ENCODE assay signal across 9 cellular contexts in genomic region chr10:46265566-46265965, GRCh38. TPM values are rescaled to one million over a fixed set of nuclear protein-coding genes. Genes with fewer than 3 reads are reported as not detected.
"Had no signal": no experiment of that assay in that cellular context is flagged by ENCODE, and none has a peak within 500 bp of the region (broad histone marks: within the 10 kb centered on the region; RNA-seq: fewer than 3 reads in every experiment).

No MANE protein-coding gene starts in this region.

RNA-seq across cellular contexts. Expression of gene ANTXRL, which starts 21.2 kb away (rescaled TPM):
- total RNA-seq: activated CD8-positive, alpha-beta memory T cell treated with anti-CD3 and anti-CD28 coated beads, Interleukin-2, amount 10 ng/mL, durations not matched to agents 7 days and 5 days; activated naive CD4-positive, alpha-beta T cell treated with anti-CD3 and anti-CD28 coated beads, Interleukin-2, amount 50 U/mL, for 72 hours; cardiac muscle cell; K562; Peyer's patch; Right ventricle myocardium superior; SJCRH30; T-helper 1 cell treated with Interleukin-12 subunit alpha and Interleukin-12 subunit beta and Interleukin-4 antibody, amounts not matched to agents 30 ng/mL and 1 ng/mL, for 36 hours had no signal
- polyA plus RNA-seq: cardiac muscle cell, K562, SK-N-SH had no signal
